9 cellular contexts compared by ENCODE assay signal in the genomic region with DNA sequence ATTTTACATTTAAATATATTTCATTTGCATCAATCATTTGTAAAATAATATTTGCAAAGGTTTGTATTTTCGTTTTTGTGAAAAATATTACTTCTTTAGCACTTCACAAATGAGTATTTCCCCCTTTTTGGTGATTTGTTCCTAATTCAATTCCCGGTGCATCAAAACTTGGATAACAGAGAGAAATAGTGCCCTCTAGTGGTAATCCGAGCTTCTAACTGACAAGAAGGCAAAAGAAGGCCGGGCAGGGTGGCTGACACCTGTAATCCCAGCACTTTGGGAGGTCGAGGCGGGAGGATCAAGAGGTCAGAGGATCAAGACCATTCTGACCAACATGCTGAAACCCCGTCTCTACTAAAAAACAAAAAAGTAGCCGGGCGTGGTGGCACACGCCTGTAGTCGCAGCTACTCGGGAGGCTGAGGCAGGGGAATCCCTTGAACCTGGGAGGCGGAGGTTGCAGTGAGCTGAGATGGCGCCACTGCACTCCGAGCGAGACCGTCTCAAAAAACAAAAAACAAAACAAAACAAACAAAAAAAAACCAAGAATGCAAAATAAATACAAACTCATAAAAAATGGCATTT.
DNase-seq lines count a peak whose midpoint lies in the region; ATAC-seq and TF ChIP-seq lines count a peak whose summit lies in the region.
"Had no signal": no experiment of that assay in that cellular context is flagged by ENCODE, and none has a peak within 500 bp of the region (broad histone marks: within the 10 kb centered on the region; RNA-seq: fewer than 3 reads in every experiment).

No MANE protein-coding gene starts in this region.

- H3K36me3 Mint-ChIP-seq in Calu3 (ENCODE audit: insufficient read depth, unreplicated experiment) = no peaks in the 10 kb centered on the region
- H3K36me3 Mint-ChIP-seq in stimulated activated naive B cell treated with anti-CD40 and anti-IgM and Interleukin-4, amounts not matched to agents 10 μg/mL and 1 μg/mL and 100 μg/mL, for 72 hours = no peaks in the 10 kb centered on the region

- H3K4me3 Mint-ChIP-seq in Calu3 (ENCODE audit: low read depth, unreplicated experiment) = no peak overlapping the region
- no peak overlapping the region for H3K4me3 Mint-ChIP-seq in stimulated activated naive B cell treated with anti-CD40 and anti-IgM and Interleukin-4, amounts not matched to agents 10 μg/mL and 1 μg/mL and 100 μg/mL, for 72 hours

- no peaks in the 10 kb centered on the region for H3K9me3 Mint-ChIP-seq in Calu3 (ENCODE audit: low read depth, unreplicated experiment)
- H3K9me3 Mint-ChIP-seq in stimulated activated naive B cell treated with anti-CD40 and anti-IgM and Interleukin-4, amounts not matched to agents 10 μg/mL and 1 μg/mL and 100 μg/mL, for 72 hours = no peaks in the 10 kb centered on the region

- H3K27me3 Mint-ChIP-seq in Calu3 (ENCODE audit: unreplicated experiment) = no peaks in the 10 kb centered on the region
- no peaks in the 10 kb centered on the region for H3K27me3 Mint-ChIP-seq in stimulated activated naive B cell treated with anti-CD40 and anti-IgM and Interleukin-4, amounts not matched to agents 10 μg/mL and 1 μg/mL and 100 μg/mL, for 72 hours

- intact Hi-C loops in Calu3 (cut with micrococcal nuclease; ENCODE audit: unreplicated experiment) = loop anchor here (10.0 kb wide), 2 partner anchors 976 to 1316 kb away; a partner anchor contains a TSS

- no peak overlapping the region for H3K27ac Mint-ChIP-seq in Calu3 (ENCODE audit: unreplicated experiment)
- no peak overlapping the region for H3K27ac Mint-ChIP-seq in stimulated activated naive B cell treated with anti-CD40 and anti-IgM and Interleukin-4, amounts not matched to agents 10 μg/mL and 1 μg/mL and 100 μg/mL, for 72 hours

- no peaks in the 10 kb centered on the region for H4K20me1 ChIP-seq in smooth muscle cell (ENCODE audit: low read depth)

- no peaks in the 10 kb centered on the region for H3K79me2 ChIP-seq in smooth muscle cell (ENCODE audit: low read depth)
- H3K79me2 ChIP-seq: parathyroid adenoma had no signal

- H3K9ac ChIP-seq in smooth muscle cell (ENCODE audit: low read depth) = no peak overlapping the region
- H3K9ac ChIP-seq: parathyroid adenoma had no signal

- no peaks in the 10 kb centered on the region for H3K9me3 ChIP-seq in smooth muscle cell (replicated peaks; ENCODE audit: low read depth)

- DNase-seq in Calu3 (peak; percentile 18), GM20000 (ENCODE audit: low spot score) (peak; percentile 26), LoVo (ENCODE audit: low spot score) (peak; percentile 69), RWPE1 (ENCODE audit: low spot score) (peak; percentile 41), fibroblast of the aortic adventitia (ENCODE audit: low read depth) (peak; percentile 82), smooth muscle cell (lab: John Stamatoyannopoulos, UW; ENCODE audit: unreplicated experiment) (no peak)
- no peak for DNase-seq in NK-92 treated with Interleukin-12 subunit alpha and Interleukin-12 subunit beta, amount 100 ng/mL, for 24 hours (lab: John Stamatoyannopoulos, UW)
- no peak for DNase-seq in stimulated activated naive B cell treated with anti-CD40 and anti-IgM and Interleukin-4, amounts not matched to agents 10 μg/mL and 1 μg/mL and 100 μg/mL, for 72 hours

- TF ChIP-seq CTCF in Calu3 (IDR thresholded peaks at IDR 0.05; ENCODE audit: unreplicated experiment) (no peak), GM20000 (IDR thresholded peaks at IDR 0.05; ENCODE audit: extremely low read depth, missing control alignments) (peak; percentile 36), RWPE1 (conservative IDR thresholded peaks at IDR 0.05; ENCODE audit: low read depth) (peak; percentile 75), fibroblast of the aortic adventitia (IDR thresholded peaks at IDR 0.05; ENCODE audit: insufficient read depth, low read length) (peak; percentile 66), smooth muscle cell (IDR thresholded peaks at IDR 0.05; ENCODE audit: borderline replicate concordance, insufficient read depth, poor library complexity, severe bottlenecking) (peak; percentile 81)

- no peaks in the 10 kb centered on the region for H3K4me1 ChIP-seq in smooth muscle cell (ENCODE audit: low read depth)
- H3K4me1 ChIP-seq: parathyroid adenoma had no signal

- no peaks in the 10 kb centered on the region for H3K4me1 Mint-ChIP-seq in Calu3 (ENCODE audit: low read depth, unreplicated experiment)
- H3K4me1 Mint-ChIP-seq in stimulated activated naive B cell treated with anti-CD40 and anti-IgM and Interleukin-4, amounts not matched to agents 10 μg/mL and 1 μg/mL and 100 μg/mL, for 72 hours = no peaks in the 10 kb centered on the region

- 72% methylated on average over 17 of the region's 17 CpGs for WGBS in smooth muscle cell (ENCODE audit: low lambda C conversion rate)

- no peaks in the 10 kb centered on the region for H3K27me3 ChIP-seq in smooth muscle cell (ENCODE audit: low read depth)

- POLR2A ChIA-PET in RWPE1 (lab: Yijun Ruan, JAX; ENCODE audit: low non-redundant PET) = no interaction called here

- peaks cover 6% of the 10 kb centered on the region for H3K36me3 ChIP-seq in smooth muscle cell (ENCODE audit: low read depth)

- BruUV-seq in Calu3 (replicated peaks; lab: Mats Ljungman, UMichigan) = no TSS peak

- ATAC-seq in stimulated activated naive B cell treated with anti-CD40 and anti-IgM and Interleukin-4, amounts not matched to agents 10 μg/mL and 1 μg/mL and 100 μg/mL, for 72 hours (replicated peaks) = no peak

- H2AFZ ChIP-seq in smooth muscle cell (ENCODE audit: low read depth) = no peak overlapping the region
- H2AFZ ChIP-seq: parathyroid adenoma had no signal

- H3K27ac ChIP-seq in RWPE1 (no peak overlapping the region), smooth muscle cell (ENCODE audit: low read depth) (no peak overlapping the region)
- H3K27ac ChIP-seq: parathyroid adenoma had no signal

- CTCF ChIA-PET in Calu3 (lab: Charles Lee) (interaction anchor here (0.9 kb wide), 1 partner anchor 1317 kb away, joined by 5 read pairs; no protein-coding TSS in a partner anchor), RWPE1 (lab: Yijun Ruan, JAX) (interaction anchor here (0.6 to 1.2 kb wide), 7 partner anchors 9 to 423 kb away, joined by 3 to 7 read pairs (median 3); no protein-coding TSS in a partner anchor)

- H3K4me3 ChIP-seq in fibroblast of the aortic adventitia (ENCODE audit: low read depth, low read length) (no peak overlapping the region), smooth muscle cell (no peak overlapping the region)

- no peak overlapping the region for H3K4me2 ChIP-seq in smooth muscle cell

- no peaks in the 10 kb centered on the region for H3F3A ChIP-seq in smooth muscle cell (ENCODE audit: low read depth)

Comparison
In these comparisons a context has a peak if more than half of its experiments do, and no peak if none do; other contexts are left out.
1. DNase-seq: peak in Calu3 (single experiment), GM20000 (single experiment), LoVo (single experiment), RWPE1 (single experiment) and fibroblast of the aortic adventitia (single experiment); none in smooth muscle cell (single experiment), NK-92 treated with Interleukin-12 subunit alpha and Interleukin-12 subunit beta, amount 100 ng/mL, for 24 hours (single experiment) and stimulated activated naive B cell treated with anti-CD40 and anti-IgM and Interleukin-4, amounts not matched to agents 10 μg/mL and 1 μg/mL and 100 μg/mL, for 72 hours (single experiment).